12 cellular contexts compared by ENCODE assay signal in genomic region chr6:49453221-49453620, GRCh38. TPM values are rescaled to one million over a fixed set of nuclear protein-coding genes. Genes with fewer than 3 reads are reported as not detected.
A peak's percentile ranks its signal among the peaks of the same experiment; 100 is the strongest.
DNase-seq lines count a peak whose midpoint lies in the region; ATAC-seq, FAIRE-seq and TF ChIP-seq lines count a peak whose summit lies in the region.
"Had no signal": no experiment of that assay in that cellular context is flagged by ENCODE, and none has a peak within 500 bp of the region (broad histone marks: within the 10 kb centered on the region; RNA-seq: fewer than 3 reads in every experiment).

No MANE protein-coding gene starts in this region.

- no peak for TF ChIP-seq POLR2A in Peyer's patch (IDR thresholded peaks at IDR 0.05)

- no peaks in the 10 kb centered on the region for H3K27me3 ChIP-seq in Peyer's patch

- H3K4me3 ChIP-seq in Peyer's patch, result no peak overlapping the region

- no peaks in the 10 kb centered on the region for H3K9me3 ChIP-seq in Peyer's patch

- ATAC-seq in natural killer cell, result no peak
- ATAC-seq in natural killer cell treated with Interleukin-12 subunit alpha and Interleukin-12 subunit beta and Interleukin-15 and Interleukin-18, amount 100 ng/mL, for 72 hours, result no peak

- no peak overlapping the region for H3K27ac Mint-ChIP-seq in natural killer cell
- H3K27ac Mint-ChIP-seq in natural killer cell treated with Interleukin-12 subunit alpha and Interleukin-12 subunit beta and Interleukin-15 and Interleukin-18, amount 100 ng/mL, for 72 hours, result no peak overlapping the region

- no peak for FAIRE-seq in urothelium cell line (lab: Jason Lieb, UNC)

- no peak overlapping the region for H3K4me3 Mint-ChIP-seq in natural killer cell
- H3K4me3 Mint-ChIP-seq in natural killer cell treated with Interleukin-12 subunit alpha and Interleukin-12 subunit beta and Interleukin-15 and Interleukin-18, amount 100 ng/mL, for 72 hours, result no peak overlapping the region

- no peaks in the 10 kb centered on the region for H3K4me1 ChIP-seq in Peyer's patch

- H3K4me1 Mint-ChIP-seq in natural killer cell, result peaks cover 0 to 13% of the 10 kb centered on the region in 2 donors
- no peaks in the 10 kb centered on the region for H3K4me1 Mint-ChIP-seq in natural killer cell treated with Interleukin-12 subunit alpha and Interleukin-12 subunit beta and Interleukin-15 and Interleukin-18, amount 100 ng/mL, for 72 hours (ENCODE audit: low read depth in 2 of 2)

- H3K36me3 ChIP-seq in Peyer's patch, result peaks cover 0 to 72% (median 0%) of the 10 kb centered on the region in 3 donors

- TF ChIP-seq CTCF in natural killer cell (IDR thresholded peaks at IDR 0.05) (peak; percentile 16), Peyer's patch (IDR thresholded peaks at IDR 0.05) (peak in 4 of 6 experiments; percentile 13 to 30 (median 18))

- DNase-seq in natural killer cell (no peak), Peyer's patch (no peak), fibroblast of peridontal ligament (ENCODE audit: extremely low read depth) (peak; percentile 17), urothelium cell line (ENCODE audit: low spot score) (peak; percentile 8), cortex of kidney (lab: John Stamatoyannopoulos, UW) (no peak)
- no peak for DNase-seq in natural killer cell treated with Interleukin-12 subunit alpha and Interleukin-12 subunit beta and Interleukin-15 and Interleukin-18, amount 100 ng/mL, for 72 hours (ENCODE audit: low spot score)
- no peak for DNase-seq in activated CD8-positive, alpha-beta memory T cell treated with anti-CD3 and anti-CD28 coated beads for 24 hours
- no peak for DNase-seq in activated CD4-positive, alpha-beta T cell treated with anti-CD3 and anti-CD28 coated beads, Interleukin-2, amount 50 U/mL, for 4 hours
- DNase-seq: NCI-H774 had no signal

- intact Hi-C loops in natural killer cell (cut with micrococcal nuclease), result no loop called here

- peaks cover 4% of the 10 kb centered on the region for H3K36me3 Mint-ChIP-seq in natural killer cell
- peaks cover 16% of the 10 kb centered on the region for H3K36me3 Mint-ChIP-seq in natural killer cell treated with Interleukin-12 subunit alpha and Interleukin-12 subunit beta and Interleukin-15 and Interleukin-18, amount 100 ng/mL, for 72 hours

- H3K9me3 Mint-ChIP-seq in natural killer cell, result no peaks in the 10 kb centered on the region
- H3K9me3 Mint-ChIP-seq in natural killer cell treated with Interleukin-12 subunit alpha and Interleukin-12 subunit beta and Interleukin-15 and Interleukin-18, amount 100 ng/mL, for 72 hours, result no peaks in the 10 kb centered on the region

- H3K27ac ChIP-seq in Peyer's patch, result no peak overlapping the region
- H3K27ac ChIP-seq: HL-60 had no signal

- H3K27me3 Mint-ChIP-seq in natural killer cell (ENCODE audit: low read depth in 2 of 2), result no peaks in the 10 kb centered on the region
- H3K27me3 Mint-ChIP-seq in natural killer cell treated with Interleukin-12 subunit alpha and Interleukin-12 subunit beta and Interleukin-15 and Interleukin-18, amount 100 ng/mL, for 72 hours, result no peaks in the 10 kb centered on the region

RNA-seq across cellular contexts. Expression of gene MMUT, which starts 9.8 kb away (rescaled TPM):
- 1 to 10 TPM; 6.0 to 7.2 (median 7.1) TPM for total RNA-seq in natural killer cell
- 10 to 100 TPM in 1 of 2 donors, 1 to 10 TPM in 1; 9.7 to 10.6 TPM for total RNA-seq in natural killer cell treated with Interleukin-12 subunit alpha and Interleukin-12 subunit beta and Interleukin-15 and Interleukin-18, amount 100 ng/mL, for 72 hours
- 10 to 100 TPM; 10.7 to 24.5 (median 16.9) TPM for total RNA-seq in Peyer's patch

RNA-seq across cellular contexts. Expression of gene CENPQ, which starts 9.9 kb away (rescaled TPM):
- total RNA-seq in natural killer cell, result 1 to 10 TPM; 1.5 to 3.2 (median 1.6) TPM
- 10 to 100 TPM in 1 of 2 donors, 1 to 10 TPM in 1; 7.4 to 11.3 TPM for total RNA-seq in natural killer cell treated with Interleukin-12 subunit alpha and Interleukin-12 subunit beta and Interleukin-15 and Interleukin-18, amount 100 ng/mL, for 72 hours
- 1 to 10 TPM in 3 of 4 donors, under 1 TPM in 1; 0.88 to 5.8 (median 1.6) TPM for total RNA-seq in Peyer's patch

RNA-seq across cellular contexts. Expression of gene GLYATL3, which starts 46.5 kb away (rescaled TPM):
- total RNA-seq in natural killer cell (not detected), Peyer's patch (not detected)
- total RNA-seq in natural killer cell treated with Interleukin-12 subunit alpha and Interleukin-12 subunit beta and Interleukin-15 and Interleukin-18, amount 100 ng/mL, for 72 hours, result not detected
- total RNA-seq: Daoy, ureter had no signal

Comparison
In these comparisons a context has a peak if more than half of its experiments do, and no peak if none do; other contexts are left out.
1. DNase-seq: peak in fibroblast of peridontal ligament (single experiment) and urothelium cell line (single experiment); none in natural killer cell (single experiment), natural killer cell treated with Interleukin-12 subunit alpha and Interleukin-12 subunit beta and Interleukin-15 and Interleukin-18, amount 100 ng/mL, for 72 hours (single experiment), Peyer's patch (0 of 3), activated CD8-positive, alpha-beta memory T cell treated with anti-CD3 and anti-CD28 coated beads for 24 hours (single experiment), cortex of kidney (single experiment) and activated CD4-positive, alpha-beta T cell treated with anti-CD3 and anti-CD28 coated beads, Interleukin-2, amount 50 U/mL, for 4 hours (0 of 2).